In genomic region chr18:62226047-62226446, GRCh38 we compare ENCODE assay signal across 2 cellular contexts.
TF ChIP-seq lines count a peak whose summit lies in the region.

No MANE protein-coding gene starts in this region.

TF ChIP-seq in A549, 52 proteins besides CTCF, POLR2A, EP300 and RAD21:
- TF ChIP-seq FOSB (CRISPR knock-in tag; IDR thresholded peaks at IDR 0.05): no peak
- TF ChIP-seq, protein P1, sequence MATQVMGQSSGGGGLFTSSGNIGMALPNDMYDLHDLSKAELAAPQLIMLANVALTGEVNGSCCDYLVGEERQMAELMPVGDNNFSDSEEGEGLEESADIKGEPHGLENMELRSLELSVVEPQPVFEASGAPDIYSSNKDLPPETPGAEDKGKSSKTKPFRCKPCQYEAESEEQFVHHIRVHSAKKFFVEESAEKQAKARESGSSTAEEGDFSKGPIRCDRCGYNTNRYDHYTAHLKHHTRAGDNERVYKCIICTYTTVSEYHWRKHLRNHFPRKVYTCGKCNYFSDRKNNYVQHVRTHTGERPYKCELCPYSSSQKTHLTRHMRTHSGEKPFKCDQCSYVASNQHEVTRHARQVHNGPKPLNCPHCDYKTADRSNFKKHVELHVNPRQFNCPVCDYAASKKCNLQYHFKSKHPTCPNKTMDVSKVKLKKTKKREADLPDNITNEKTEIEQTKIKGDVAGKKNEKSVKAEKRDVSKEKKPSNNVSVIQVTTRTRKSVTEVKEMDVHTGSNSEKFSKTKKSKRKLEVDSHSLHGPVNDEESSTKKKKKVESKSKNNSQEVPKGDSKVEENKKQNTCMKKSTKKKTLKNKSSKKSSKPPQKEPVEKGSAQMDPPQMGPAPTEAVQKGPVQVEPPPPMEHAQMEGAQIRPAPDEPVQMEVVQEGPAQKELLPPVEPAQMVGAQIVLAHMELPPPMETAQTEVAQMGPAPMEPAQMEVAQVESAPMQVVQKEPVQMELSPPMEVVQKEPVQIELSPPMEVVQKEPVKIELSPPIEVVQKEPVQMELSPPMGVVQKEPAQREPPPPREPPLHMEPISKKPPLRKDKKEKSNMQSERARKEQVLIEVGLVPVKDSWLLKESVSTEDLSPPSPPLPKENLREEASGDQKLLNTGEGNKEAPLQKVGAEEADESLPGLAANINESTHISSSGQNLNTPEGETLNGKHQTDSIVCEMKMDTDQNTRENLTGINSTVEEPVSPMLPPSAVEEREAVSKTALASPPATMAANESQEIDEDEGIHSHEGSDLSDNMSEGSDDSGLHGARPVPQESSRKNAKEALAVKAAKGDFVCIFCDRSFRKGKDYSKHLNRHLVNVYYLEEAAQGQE (IDR thresholded peaks at IDR 0.05): no peak
- peak; percentile 84 for TF ChIP-seq MAFK (IDR thresholded peaks at IDR 0.05; ENCODE audit: partially characterized antibody)

TF ChIP-seq in K562, 482 proteins besides CTCF, POLR2A, EP300 and RAD21:
- TF ChIP-seq POLR2B (IDR thresholded peaks at IDR 0.05; ENCODE audit: low read depth, partially characterized antibody): no peak
- TF ChIP-seq ZNF316 (IDR thresholded peaks at IDR 0.05): peak; percentile 88
- TF ChIP-seq C11orf30 (IDR thresholded peaks at IDR 0.05; ENCODE audit: low read depth): peak; percentile 77
- TF ChIP-seq ATF2 (CRISPR knock-in tag; IDR thresholded peaks at IDR 0.05): no peak
- TF ChIP-seq CREB1 (IDR thresholded peaks at IDR 0.05): no peak
- no peak for TF ChIP-seq CREB1 (CRISPR knock-in tag; IDR thresholded peaks at IDR 0.05)
- TF ChIP-seq MAFG (tag; conservative IDR thresholded peaks at IDR 0.05): peak; percentile 57
- TF ChIP-seq NKRF (IDR thresholded peaks at IDR 0.05; ENCODE audit: borderline replicate concordance): no peak
- TF ChIP-seq MAFF (IDR thresholded peaks at IDR 0.05; ENCODE audit: low read length): peak; percentile 79
- no peak for TF ChIP-seq POLR2H (tag; IDR thresholded peaks at IDR 0.05; ENCODE audit: low read depth)
- no peak for TF ChIP-seq SMAD4 (CRISPR knock-in tag; conservative IDR thresholded peaks at IDR 0.05)
- TF ChIP-seq, protein P2, sequence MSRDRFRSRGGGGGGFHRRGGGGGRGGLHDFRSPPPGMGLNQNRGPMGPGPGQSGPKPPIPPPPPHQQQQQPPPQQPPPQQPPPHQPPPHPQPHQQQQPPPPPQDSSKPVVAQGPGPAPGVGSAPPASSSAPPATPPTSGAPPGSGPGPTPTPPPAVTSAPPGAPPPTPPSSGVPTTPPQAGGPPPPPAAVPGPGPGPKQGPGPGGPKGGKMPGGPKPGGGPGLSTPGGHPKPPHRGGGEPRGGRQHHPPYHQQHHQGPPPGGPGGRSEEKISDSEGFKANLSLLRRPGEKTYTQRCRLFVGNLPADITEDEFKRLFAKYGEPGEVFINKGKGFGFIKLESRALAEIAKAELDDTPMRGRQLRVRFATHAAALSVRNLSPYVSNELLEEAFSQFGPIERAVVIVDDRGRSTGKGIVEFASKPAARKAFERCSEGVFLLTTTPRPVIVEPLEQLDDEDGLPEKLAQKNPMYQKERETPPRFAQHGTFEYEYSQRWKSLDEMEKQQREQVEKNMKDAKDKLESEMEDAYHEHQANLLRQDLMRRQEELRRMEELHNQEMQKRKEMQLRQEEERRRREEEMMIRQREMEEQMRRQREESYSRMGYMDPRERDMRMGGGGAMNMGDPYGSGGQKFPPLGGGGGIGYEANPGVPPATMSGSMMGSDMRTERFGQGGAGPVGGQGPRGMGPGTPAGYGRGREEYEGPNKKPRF (IDR thresholded peaks at IDR 0.05; ENCODE audit: low read depth, low read length): no peak
- no peak for TF ChIP-seq HMG20A (CRISPR knock-in tag; conservative IDR thresholded peaks at IDR 0.05)
- no peak for TF ChIP-seq SPI1 (IDR thresholded peaks at IDR 0.05; ENCODE audit: borderline replicate concordance, low read depth, low read length)
- TF ChIP-seq, protein P3, sequence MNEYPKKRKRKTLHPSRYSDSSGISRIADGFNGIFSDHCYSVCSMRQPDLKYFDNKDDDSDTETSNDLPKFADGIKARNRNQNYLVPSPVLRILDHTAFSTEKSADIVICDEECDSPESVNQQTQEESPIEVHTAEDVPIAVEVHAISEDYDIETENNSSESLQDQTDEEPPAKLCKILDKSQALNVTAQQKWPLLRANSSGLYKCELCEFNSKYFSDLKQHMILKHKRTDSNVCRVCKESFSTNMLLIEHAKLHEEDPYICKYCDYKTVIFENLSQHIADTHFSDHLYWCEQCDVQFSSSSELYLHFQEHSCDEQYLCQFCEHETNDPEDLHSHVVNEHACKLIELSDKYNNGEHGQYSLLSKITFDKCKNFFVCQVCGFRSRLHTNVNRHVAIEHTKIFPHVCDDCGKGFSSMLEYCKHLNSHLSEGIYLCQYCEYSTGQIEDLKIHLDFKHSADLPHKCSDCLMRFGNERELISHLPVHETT (CRISPR knock-in tag; conservative IDR thresholded peaks at IDR 0.05 in 1 of 2, IDR thresholded peaks at IDR 0.05 in 1 of 2): no peak
- TF ChIP-seq MAFK (IDR thresholded peaks at IDR 0.05; ENCODE audit: low read length): peak; percentile 89
- no peak for TF ChIP-seq SMARCB1 (IDR thresholded peaks at IDR 0.05; ENCODE audit: insufficient read length, low read depth)
